ENCODE assay signal across 8 cellular contexts in the genomic region with DNA sequence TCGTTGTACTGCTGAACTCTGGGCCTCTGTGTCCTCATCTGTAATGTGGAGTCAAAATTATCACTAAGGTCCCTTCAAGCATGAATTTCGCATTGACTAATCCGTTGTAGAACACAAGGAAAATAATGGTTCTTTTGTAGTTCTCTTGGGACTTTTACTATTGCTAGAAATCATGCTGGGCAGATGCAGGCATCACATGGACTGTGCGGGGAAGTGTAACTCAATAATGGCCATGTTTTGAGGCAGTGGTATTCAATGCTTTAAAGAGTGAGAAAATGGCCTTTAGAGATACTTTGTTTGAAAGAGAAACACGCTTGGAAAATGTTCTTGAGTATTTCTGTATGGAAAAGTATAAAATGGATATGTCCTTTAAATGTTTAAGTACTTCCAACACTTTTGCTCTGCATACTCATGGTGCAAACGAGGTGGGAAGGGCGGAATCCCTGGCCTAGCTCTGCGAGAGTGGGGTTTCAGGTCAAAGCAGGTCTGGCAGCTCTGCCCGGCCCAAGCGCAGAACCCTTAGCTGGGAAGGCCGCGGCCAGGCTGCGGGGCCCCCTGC.
A peak's percentile ranks its signal among the peaks of the same experiment; 100 is the strongest.
DNase-seq lines count a peak whose midpoint lies in the region; ATAC-seq and TF ChIP-seq lines count a peak whose summit lies in the region.

No MANE protein-coding gene starts in this region.

- H4K20me1 ChIP-seq in smooth muscle cell (ENCODE audit: low read depth), result no peaks in the 10 kb centered on the region

- no peaks in the 10 kb centered on the region for H3F3A ChIP-seq in smooth muscle cell (ENCODE audit: low read depth)

- no peaks in the 10 kb centered on the region for H3K36me3 Mint-ChIP-seq in T-helper 1 cell treated with Interleukin-12 subunit alpha and Interleukin-12 subunit beta and Interleukin-4 antibody, amounts not matched to agents 30 μg/mL and 1 μg/mL, for 36 hours (ENCODE audit: low read depth)

- no peak overlapping the region for H3K27ac Mint-ChIP-seq in T-helper 1 cell treated with Interleukin-12 subunit alpha and Interleukin-12 subunit beta and Interleukin-4 antibody, amounts not matched to agents 30 μg/mL and 1 μg/mL, for 36 hours

- peaks cover 7% of the 10 kb centered on the region for H3K4me1 ChIP-seq in smooth muscle cell (ENCODE audit: low read depth)
- H3K4me1 ChIP-seq in foreskin keratinocyte, result no peaks in the 10 kb centered on the region

- DNase-seq in T-helper 1 cell (no peak), WERI-Rb-1 (no peak), smooth muscle cell (lab: John Stamatoyannopoulos, UW; ENCODE audit: unreplicated experiment) (no peak), foreskin keratinocyte (no peak), NCI-H748 treated with DMSO at 0.1 percent for 48 hours (lab: John Stamatoyannopoulos, UW) (no peak)

- H3K9ac ChIP-seq in smooth muscle cell (ENCODE audit: low read depth), result no peak overlapping the region

- H3K4me3 ChIP-seq in WERI-Rb-1 (ENCODE audit: low read depth, low read length) (peak overlapping the region; percentile 53), iPS-11a (ENCODE audit: low read depth, low read length) (peak overlapping the region; percentile 52), smooth muscle cell (peak overlapping the region; percentile 63)

- H3K9me3 ChIP-seq in WERI-Rb-1 (ENCODE audit: severe bottlenecking) (no peaks in the 10 kb centered on the region), smooth muscle cell (replicated peaks; ENCODE audit: low read depth) (no peaks in the 10 kb centered on the region)

- H3K27me3 ChIP-seq in WERI-Rb-1 (ENCODE audit: insufficient read depth, low read depth, severe bottlenecking), result no peaks in the 10 kb centered on the region
- peaks cover 8% of the 10 kb centered on the region for H3K27me3 ChIP-seq in smooth muscle cell (ENCODE audit: low read depth)
- H3K27me3 ChIP-seq in foreskin keratinocyte, result no peaks in the 10 kb centered on the region

- H3K9me3 Mint-ChIP-seq in T-helper 1 cell treated with Interleukin-12 subunit alpha and Interleukin-12 subunit beta and Interleukin-4 antibody, amounts not matched to agents 30 μg/mL and 1 μg/mL, for 36 hours, result no peaks in the 10 kb centered on the region

- WGBS in smooth muscle cell (ENCODE audit: low lambda C conversion rate), result 46% methylated on average over 13 of the region's 13 CpGs

- H3K36me3 ChIP-seq in WERI-Rb-1 (no peaks in the 10 kb centered on the region; the same call in 1 of the 2 replicates), smooth muscle cell (ENCODE audit: low read depth) (no peaks in the 10 kb centered on the region)

- peak overlapping the region; percentile 39 for H2AFZ ChIP-seq in smooth muscle cell (ENCODE audit: low read depth)

- ATAC-seq in foreskin keratinocyte, result no peak
- no peak for ATAC-seq in HG02870 (IDR thresholded peaks at IDR 0.05; ENCODE audit: unreplicated experiment)

- H3K4me3 Mint-ChIP-seq in T-helper 1 cell treated with Interleukin-12 subunit alpha and Interleukin-12 subunit beta and Interleukin-4 antibody, amounts not matched to agents 30 μg/mL and 1 μg/mL, for 36 hours, result peak overlapping the region; percentile 68

- H3K79me2 ChIP-seq in smooth muscle cell (ENCODE audit: low read depth), result no peaks in the 10 kb centered on the region

- peaks cover 38% of the 10 kb centered on the region for H3K27me3 Mint-ChIP-seq in T-helper 1 cell treated with Interleukin-12 subunit alpha and Interleukin-12 subunit beta and Interleukin-4 antibody, amounts not matched to agents 30 μg/mL and 1 μg/mL, for 36 hours (ENCODE audit: low read depth)

- no peak overlapping the region for H3K27ac ChIP-seq in WERI-Rb-1
- H3K27ac ChIP-seq in smooth muscle cell (ENCODE audit: low read depth), result no peak overlapping the region
- no peak overlapping the region for H3K27ac ChIP-seq in foreskin keratinocyte

- H3K4me1 Mint-ChIP-seq in T-helper 1 cell treated with Interleukin-12 subunit alpha and Interleukin-12 subunit beta and Interleukin-4 antibody, amounts not matched to agents 30 μg/mL and 1 μg/mL, for 36 hours (ENCODE audit: low read depth), result peaks cover 10% of the 10 kb centered on the region

- peak overlapping the region; percentile 96 for H3K4me2 ChIP-seq in smooth muscle cell

- no peak for TF ChIP-seq CTCF in WERI-Rb-1 (IDR thresholded peaks at IDR 0.05; ENCODE audit: low read depth, low read length)
- TF ChIP-seq CTCF in smooth muscle cell (IDR thresholded peaks at IDR 0.05; ENCODE audit: borderline replicate concordance, insufficient read depth, poor library complexity, severe bottlenecking), result peak; percentile 25
- no peak for TF ChIP-seq CTCF in foreskin keratinocyte (conservative IDR thresholded peaks at IDR 0.05)
